Comparison of ENCODE assay signal across 22 cellular contexts in genomic region chr5:55031492-55031891, GRCh38. TPM values are rescaled to one million over a fixed set of nuclear protein-coding genes. Genes with fewer than 3 reads are reported as not detected.
DNase-seq lines count a peak whose midpoint lies in the region; ATAC-seq and TF ChIP-seq lines count a peak whose summit lies in the region.
"Had no signal": no experiment of that assay in that cellular context is flagged by ENCODE, and none has a peak within 500 bp of the region (broad histone marks: within the 10 kb centered on the region; RNA-seq: fewer than 3 reads in every experiment).

No MANE protein-coding gene starts in this region.

- ATAC-seq in central memory CD8-positive, alpha-beta T cell (replicated peaks; ENCODE audit: extremely low read depth, poor library complexity, severe bottlenecking): no peak
- ATAC-seq in GM19324 (IDR thresholded peaks at IDR 0.05; ENCODE audit: low FRiP score, unreplicated experiment) (no peak), HG02763 (IDR thresholded peaks at IDR 0.05; ENCODE audit: unreplicated experiment) (no peak)

- H3K4me1 ChIP-seq in osteoblast (ENCODE audit: insufficient read depth, low read length) (peaks cover 23% of the 10 kb centered on the region), HAP-1 (peaks cover 4% of the 10 kb centered on the region)
- H3K4me1 ChIP-seq: BE2C had no signal

- H3K9me3 ChIP-seq in osteoblast (ENCODE audit: low read depth, low read length) (no peaks in the 10 kb centered on the region), HAP-1 (no peaks in the 10 kb centered on the region)
- H3K9me3 ChIP-seq: BE2C had no signal

- peak overlapping the region; percentile 29 for H3K27ac Mint-ChIP-seq in T-helper 1 cell treated with Interleukin-12 subunit alpha and Interleukin-12 subunit beta and Interleukin-4 antibody, amounts not matched to agents 30 μg/mL and 1 μg/mL, for 36 hours
- H3K27ac Mint-ChIP-seq in central memory CD8-positive, alpha-beta T cell (ENCODE audit: low read depth): peak overlapping the region; percentile 86

- H3K27me3 ChIP-seq in osteoblast (ENCODE audit: insufficient read depth, low read length) (no peaks in the 10 kb centered on the region), HAP-1 (ENCODE audit: low read depth) (no peaks in the 10 kb centered on the region)

- DNase-seq in T-helper 1 cell (no peak), EH (ENCODE audit: low read depth) (peak; percentile 9), osteoblast (ENCODE audit: insufficient read length, low spot score, missing footprints) (peak; percentile 88), HAP-1 (ENCODE audit: low spot score in 2 of 2) (no peak)
- DNase-seq in central memory CD8-positive, alpha-beta T cell (ENCODE audit: low spot score in 2 of 2): no peak
- DNase-seq: 8988T, BE2C, DMS79, H7, NCI-H1417, NCI-H1930, NCI-H345, NCI-H526, PC-9, SIG-M5 had no signal

- H3K36me3 ChIP-seq in osteoblast (ENCODE audit: insufficient read depth, low read length) (no peaks in the 10 kb centered on the region), HAP-1 (replicated peaks) (no peaks in the 10 kb centered on the region)
- H3K36me3 ChIP-seq: BE2C had no signal

- in situ Hi-C loops in HAP-1 (cut with MboI; ENCODE audit: low sequenced_read_pairs): no loop called here

- no peaks in the 10 kb centered on the region for H3K79me2 ChIP-seq in osteoblast (ENCODE audit: insufficient read depth, low read length)

- H3K4me1 Mint-ChIP-seq in T-helper 1 cell treated with Interleukin-12 subunit alpha and Interleukin-12 subunit beta and Interleukin-4 antibody, amounts not matched to agents 30 μg/mL and 1 μg/mL, for 36 hours (ENCODE audit: low read depth): peaks cover 68% of the 10 kb centered on the region
- H3K4me1 Mint-ChIP-seq in central memory CD8-positive, alpha-beta T cell: peaks cover 80% of the 10 kb centered on the region

- H3K4me3 Mint-ChIP-seq in T-helper 1 cell treated with Interleukin-12 subunit alpha and Interleukin-12 subunit beta and Interleukin-4 antibody, amounts not matched to agents 30 μg/mL and 1 μg/mL, for 36 hours: no peak overlapping the region
- no peak overlapping the region for H3K4me3 Mint-ChIP-seq in central memory CD8-positive, alpha-beta T cell

- H3K4me3 ChIP-seq in osteoblast (ENCODE audit: insufficient read depth, low read length) (peak overlapping the region; percentile 36), HAP-1 (no peak overlapping the region)
- H3K4me3 ChIP-seq: PC-9 had no signal

- no peak for TF ChIP-seq CTCF in osteoblast (IDR thresholded peaks at IDR 0.05; ENCODE audit: extremely low read depth, low read depth, low read length)

- H3K27me3 Mint-ChIP-seq in T-helper 1 cell treated with Interleukin-12 subunit alpha and Interleukin-12 subunit beta and Interleukin-4 antibody, amounts not matched to agents 30 μg/mL and 1 μg/mL, for 36 hours (ENCODE audit: low read depth): no peaks in the 10 kb centered on the region
- no peaks in the 10 kb centered on the region for H3K27me3 Mint-ChIP-seq in central memory CD8-positive, alpha-beta T cell

- H3K36me3 Mint-ChIP-seq in T-helper 1 cell treated with Interleukin-12 subunit alpha and Interleukin-12 subunit beta and Interleukin-4 antibody, amounts not matched to agents 30 μg/mL and 1 μg/mL, for 36 hours (ENCODE audit: low read depth): peaks cover 69% of the 10 kb centered on the region
- H3K36me3 Mint-ChIP-seq in central memory CD8-positive, alpha-beta T cell (ENCODE audit: insufficient read depth): peaks cover 56% of the 10 kb centered on the region

- H2AFZ ChIP-seq in osteoblast (ENCODE audit: low read length): peak overlapping the region; percentile 87
- H2AFZ ChIP-seq: PC-9 had no signal

- H4K20me1 ChIP-seq in osteoblast (ENCODE audit: insufficient read depth, low read length): no peaks in the 10 kb centered on the region

- peak overlapping the region; percentile 15 for H3K27ac ChIP-seq in osteoblast (ENCODE audit: low read depth, low read length)
- H3K27ac ChIP-seq: HL-60, PC-9, RWPE1 had no signal

- H3K9me3 Mint-ChIP-seq in T-helper 1 cell treated with Interleukin-12 subunit alpha and Interleukin-12 subunit beta and Interleukin-4 antibody, amounts not matched to agents 30 μg/mL and 1 μg/mL, for 36 hours: peaks cover 31% of the 10 kb centered on the region
- peaks cover 6% of the 10 kb centered on the region for H3K9me3 Mint-ChIP-seq in central memory CD8-positive, alpha-beta T cell

- H3K4me2 ChIP-seq in osteoblast (ENCODE audit: insufficient read depth, low read length): peak overlapping the region; percentile 73
- H3K4me2 ChIP-seq: PC-9 had no signal

RNA-seq across cellular contexts. Expression of gene GZMK, which starts 7.4 kb away (rescaled TPM):
- not detected in 2 replicates for total RNA-seq in osteoblast
- total RNA-seq: H7, HT1080, M059J, PC-9 had no signal

RNA-seq across cellular contexts. Expression of gene ESM1, which starts 46.1 kb away (rescaled TPM):
- 1.8 and 2.9 TPM in 2 replicates for total RNA-seq in osteoblast
- total RNA-seq: H7 had no signal

Comparison
In these comparisons a context has a peak if more than half of its experiments do, and no peak if none do; other contexts are left out.
1. DNase-seq: peak in EH (single experiment) and osteoblast (single experiment); none in T-helper 1 cell (0 of 5), central memory CD8-positive, alpha-beta T cell (0 of 2) and HAP-1 (0 of 2).